ENCODE assay signal across 37 cellular contexts in the genomic region with DNA sequence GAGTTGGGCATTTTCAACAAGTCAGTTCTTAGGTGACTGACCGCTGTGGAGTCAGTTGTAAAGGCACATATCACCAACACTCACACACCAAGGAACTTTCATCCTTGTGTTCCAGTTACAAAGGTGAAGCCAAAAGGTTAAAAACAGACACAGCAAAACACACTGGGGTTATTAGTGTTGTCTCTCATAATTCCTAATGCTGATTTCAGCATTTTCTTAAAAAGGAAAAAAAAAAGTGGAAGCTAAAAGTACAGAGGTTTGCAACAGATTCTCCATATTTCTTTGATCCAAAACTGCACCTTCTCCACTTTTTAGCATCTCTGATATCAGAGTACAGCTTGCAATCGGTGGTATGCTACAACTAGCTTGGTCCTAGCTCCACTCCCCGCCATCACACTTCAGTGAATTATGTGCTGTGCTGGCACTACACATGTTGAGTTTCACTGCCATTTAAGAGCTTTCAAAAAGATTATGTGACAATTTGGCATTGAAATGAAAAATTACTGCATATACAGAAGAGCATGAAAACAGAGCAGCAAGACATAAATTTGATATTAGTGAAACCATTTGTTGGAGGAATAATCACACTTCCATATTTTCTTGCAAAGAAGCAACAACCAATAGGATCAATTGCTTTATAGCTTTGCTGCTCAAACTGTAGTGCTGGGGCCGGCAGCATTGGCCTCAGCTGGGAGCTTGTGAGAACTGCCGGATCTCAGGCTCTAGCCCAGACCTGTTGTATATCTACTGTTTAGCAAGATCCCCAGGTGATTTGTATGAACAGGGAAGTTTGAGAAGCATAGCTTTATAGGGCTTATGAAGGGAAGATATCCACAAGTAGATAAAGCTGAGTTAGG.
DNase-seq lines count a peak whose midpoint lies in the region; ATAC-seq, FAIRE-seq and TF ChIP-seq lines count a peak whose summit lies in the region.
"Had no signal": no experiment of that assay in that cellular context is flagged by ENCODE, and none has a peak within 500 bp of the region (broad histone marks: within the 10 kb centered on the region; RNA-seq: fewer than 3 reads in every experiment).

No MANE protein-coding gene starts in this region.

- FAIRE-seq in astrocyte (lab: Jason Lieb, UNC): no peak
- FAIRE-seq: A204.1, GM12878, islet of Langerhans had no signal

- no peaks in the 10 kb centered on the region for H4K20me1 ChIP-seq in astrocyte (ENCODE audit: insufficient read depth, low read length)

- no peak overlapping the region for H2AFZ ChIP-seq in astrocyte (ENCODE audit: low read depth, low read length)

- H3K4me2 ChIP-seq in astrocyte (ENCODE audit: low read length): peak overlapping the region; percentile 61

- H3K36me3 Mint-ChIP-seq in astrocyte (ENCODE audit: low read depth, unreplicated experiment): no peaks in the 10 kb centered on the region
- H3K36me3 Mint-ChIP-seq: activated CD8-positive, alpha-beta memory T cell treated with anti-CD3 and anti-CD28 coated beads, Interleukin-2, amount 10 ng/mL, durations not matched to agents 7 days and 5 days; activated naive CD8-positive, alpha-beta T cell treated with anti-CD3 and anti-CD28 coated beads for 36 hours; CD4-positive, alpha-beta memory T cell; naive B cell; stimulated activated memory B cell treated with anti-CD40 and anti-IgM and Interleukin-4, amounts not matched to agents 10 μg/mL and 1 μg/mL and 100 μg/mL, for 72 hours had no signal

- H3K27me3 Mint-ChIP-seq in astrocyte (ENCODE audit: low read depth, unreplicated experiment): peaks cover 32% of the 10 kb centered on the region

- H3K79me2 ChIP-seq in astrocyte (ENCODE audit: insufficient read depth, low read length): no peaks in the 10 kb centered on the region

- H3K9ac ChIP-seq in astrocyte (ENCODE audit: low read length): no peak overlapping the region

- H3K36me3 ChIP-seq in astrocyte (ENCODE audit: insufficient read depth, low read length) (no peaks in the 10 kb centered on the region), suprapubic skin (no peaks in the 10 kb centered on the region)
- H3K36me3 ChIP-seq: cardiac muscle cell, colonic mucosa, HAP-1, upper lobe of left lung had no signal

- H3K9me3 Mint-ChIP-seq in astrocyte (ENCODE audit: unreplicated experiment): peaks cover 6% of the 10 kb centered on the region
- H3K9me3 Mint-ChIP-seq: activated naive CD8-positive, alpha-beta T cell treated with anti-CD3 and anti-CD28 coated beads for 36 hours; activated T-cell treated with anti-CD3 and anti-CD28 coated beads, Interleukin-2, amount 50 U/mL, for 4 hours; CD4-positive, alpha-beta memory T cell; naive B cell; stimulated activated memory B cell treated with anti-CD40 and anti-IgM and Interleukin-4, amounts not matched to agents 10 μg/mL and 1 μg/mL and 100 μg/mL, for 72 hours; T-helper 1 cell treated with Interleukin-12 subunit alpha and Interleukin-12 subunit beta and Interleukin-4 antibody, amounts not matched to agents 30 μg/mL and 1 μg/mL, for 36 hours had no signal

- H3K4me3 ChIP-seq in astrocyte (ENCODE audit: insufficient read depth, low read depth, low read length) (no peak overlapping the region), suprapubic skin (no peak overlapping the region)
- H3K4me3 ChIP-seq: cardiac muscle cell, colonic mucosa, GM12878, HAP-1, upper lobe of left lung had no signal

- ATAC-seq in GM21381 (IDR thresholded peaks at IDR 0.05; ENCODE audit: unreplicated experiment): no peak
- ATAC-seq: activated CD8-positive, alpha-beta memory T cell treated with anti-CD3 and anti-CD28 coated beads, Interleukin-2, amount 10 ng/mL, durations not matched to agents 7 days and 5 days; activated T-cell treated with anti-CD3 and anti-CD28 coated beads, Interleukin-2, amount 50 U/mL, for 4 hours; GM12878; Panc1; SK-N-SH treated with all-trans-retinoic acid at 6 μM for 48 hours; stimulated activated memory B cell treated with anti-CD40 and anti-IgM and Interleukin-4, amounts not matched to agents 10 μg/mL and 1 μg/mL and 100 μg/mL, for 72 hours had no signal

- H3K27ac Mint-ChIP-seq in astrocyte (ENCODE audit: unreplicated experiment): no peak overlapping the region
- H3K27ac Mint-ChIP-seq: activated CD8-positive, alpha-beta memory T cell treated with anti-CD3 and anti-CD28 coated beads, Interleukin-2, amount 10 ng/mL, durations not matched to agents 7 days and 5 days; activated naive CD8-positive, alpha-beta T cell treated with anti-CD3 and anti-CD28 coated beads for 36 hours; CD4-positive, alpha-beta memory T cell; naive B cell; stimulated activated memory B cell treated with anti-CD40 and anti-IgM and Interleukin-4, amounts not matched to agents 10 μg/mL and 1 μg/mL and 100 μg/mL, for 72 hours; T-helper 1 cell treated with Interleukin-12 subunit alpha and Interleukin-12 subunit beta and Interleukin-4 antibody, amounts not matched to agents 30 μg/mL and 1 μg/mL, for 36 hours had no signal

- H3K27ac ChIP-seq in astrocyte (ENCODE audit: low read depth, low read length): no peak overlapping the region
- H3K27ac ChIP-seq in suprapubic skin: peak overlapping the region; percentile 53
- H3K27ac ChIP-seq: cardiac muscle cell, colonic mucosa had no signal

- TF ChIP-seq CTCF in astrocyte (IDR thresholded peaks at IDR 0.05; ENCODE audit: insufficient read depth, low read depth, low read length): no peak
- TF ChIP-seq CTCF in suprapubic skin (IDR thresholded peaks at IDR 0.05): no peak

- no peak overlapping the region for H3K4me3 Mint-ChIP-seq in astrocyte (ENCODE audit: unreplicated experiment)
- H3K4me3 Mint-ChIP-seq: activated CD8-positive, alpha-beta memory T cell treated with anti-CD3 and anti-CD28 coated beads, Interleukin-2, amount 10 ng/mL, durations not matched to agents 7 days and 5 days; activated naive CD8-positive, alpha-beta T cell treated with anti-CD3 and anti-CD28 coated beads for 36 hours; activated T-cell treated with anti-CD3 and anti-CD28 coated beads, Interleukin-2, amount 50 U/mL, for 4 hours; CD4-positive, alpha-beta memory T cell; naive B cell; stimulated activated memory B cell treated with anti-CD40 and anti-IgM and Interleukin-4, amounts not matched to agents 10 μg/mL and 1 μg/mL and 100 μg/mL, for 72 hours; T-helper 1 cell treated with Interleukin-12 subunit alpha and Interleukin-12 subunit beta and Interleukin-4 antibody, amounts not matched to agents 30 μg/mL and 1 μg/mL, for 36 hours had no signal

- H3K4me1 Mint-ChIP-seq in astrocyte (ENCODE audit: low read depth, unreplicated experiment): peaks cover 9% of the 10 kb centered on the region
- H3K4me1 Mint-ChIP-seq: activated CD8-positive, alpha-beta memory T cell treated with anti-CD3 and anti-CD28 coated beads, Interleukin-2, amount 10 ng/mL, durations not matched to agents 7 days and 5 days; activated naive CD8-positive, alpha-beta T cell treated with anti-CD3 and anti-CD28 coated beads for 36 hours; naive B cell; stimulated activated memory B cell treated with anti-CD40 and anti-IgM and Interleukin-4, amounts not matched to agents 10 μg/mL and 1 μg/mL and 100 μg/mL, for 72 hours had no signal

- DNase-seq in NCI-H2171 treated with DMSO at 0.1 percent for 48 hours (lab: John Stamatoyannopoulos, UW) (peak; percentile 68), NCI-H2171 (lab: John Stamatoyannopoulos, UW) (no peak), astrocyte (ENCODE audit: low read depth) (no peak), islet precursor cell (peak; percentile 54), suprapubic skin (ENCODE audit: low spot score in 2 of 2) (no peak), MV-4-11 (lab: John Stamatoyannopoulos, UW) (no peak), LoVo (ENCODE audit: low spot score) (no peak)
- DNase-seq: activated CD4-positive, alpha-beta T cell treated with anti-CD3 and anti-CD28 coated beads, Interleukin-2, amount 50 U/mL, for 4 hours; activated CD4-positive, CD25-positive, alpha-beta regulatory T cell; activated CD8-positive, alpha-beta memory T cell treated with anti-CD3 and anti-CD28 coated beads, Interleukin-2, amount 10 ng/mL, durations not matched to agents 7 days and 5 days; activated gamma-delta T cell; activated naive CD8-positive, alpha-beta T cell treated with anti-CD3 and anti-CD28 coated beads for 36 hours; activated T-cell treated with anti-CD3 and anti-CD28 coated beads, Interleukin-2, amount 50 U/mL, for 4 hours; AML-193; anterior cingulate cortex; CD4-positive, alpha-beta memory T cell; colonic mucosa; effector CD4-positive, alpha-beta T cell; head of caudate nucleus; Kasumi-1; midbrain; naive B cell; NCI-H1436 treated with DMSO at 0.1 percent for 48 hours; NCI-H524; Right ventricle myocardium superior; substantia nigra; upper lobe of left lung had no signal

- H3K4me1 ChIP-seq in astrocyte (ENCODE audit: insufficient read depth, low read length) (no peaks in the 10 kb centered on the region), suprapubic skin (peaks cover 21% of the 10 kb centered on the region)
- H3K4me1 ChIP-seq: colonic mucosa, upper lobe of left lung had no signal

- TF ChIP-seq POLR2A in suprapubic skin (IDR thresholded peaks at IDR 0.05): no peak

- no peak for TF ChIP-seq EP300 in suprapubic skin (IDR thresholded peaks at IDR 0.05)

- no peaks in the 10 kb centered on the region for H3K9me3 ChIP-seq in astrocyte (ENCODE audit: insufficient read depth, low read depth, low read length)
- no peaks in the 10 kb centered on the region for H3K9me3 ChIP-seq in suprapubic skin
- H3K9me3 ChIP-seq: colonic mucosa, HAP-1, upper lobe of left lung had no signal

- WGBS in suprapubic skin: 62% methylated on average over 5 of the region's 5 CpGs

- H3K27me3 ChIP-seq in astrocyte (ENCODE audit: insufficient read depth, low read length) (no peaks in the 10 kb centered on the region), suprapubic skin (no peaks in the 10 kb centered on the region)
- H3K27me3 ChIP-seq: cardiac muscle cell, colonic mucosa, upper lobe of left lung had no signal

Comparison
In these comparisons a context has a peak if more than half of its experiments do, and no peak if none do; other contexts are left out.
1. DNase-seq: peak in NCI-H2171 treated with DMSO at 0.1 percent for 48 hours (single experiment) and islet precursor cell (single experiment); none in NCI-H2171 (single experiment), astrocyte (single experiment), suprapubic skin (0 of 2), MV-4-11 (single experiment) and LoVo (single experiment).